ENCODE assay signal across 13 cellular contexts in the genomic region with DNA sequence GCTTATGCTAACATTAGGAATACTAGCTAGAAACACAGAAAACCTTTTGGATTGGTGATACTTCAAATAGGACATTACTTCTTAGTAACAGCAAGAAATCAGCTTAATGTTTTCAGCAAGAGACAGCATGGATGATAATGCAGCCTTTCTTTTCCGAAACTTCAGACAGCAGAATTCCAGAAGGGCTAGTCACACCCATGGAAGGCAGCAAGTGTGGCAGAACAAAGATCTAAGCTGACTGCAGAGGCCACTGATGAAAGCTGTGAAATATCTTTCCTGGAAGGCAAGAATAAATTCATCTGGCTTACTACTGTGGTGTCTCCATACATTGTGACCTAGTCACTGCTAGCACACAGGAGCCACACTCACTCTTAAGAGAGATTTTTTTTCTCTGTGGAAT.
DNase-seq lines count a peak whose midpoint lies in the region; ATAC-seq and TF ChIP-seq lines count a peak whose summit lies in the region.
"Had no signal": no experiment of that assay in that cellular context is flagged by ENCODE, and none has a peak within 500 bp of the region (broad histone marks: within the 10 kb centered on the region; RNA-seq: fewer than 3 reads in every experiment).

No MANE protein-coding gene starts in this region.

- CTCF ChIA-PET in CD8-positive, alpha-beta T cell (lab: Charles Lee): no interaction called here

- TF ChIP-seq POLR2A in gastroesophageal sphincter (IDR thresholded peaks at IDR 0.05): no peak

- POLR2A ChIA-PET in CD8-positive, alpha-beta T cell (lab: Charles Lee): interaction anchor here (0.7 kb wide), 1 partner anchor 21 kb away, joined by 3 read pairs; no protein-coding TSS in a partner anchor

- intact Hi-C loops in CD8-positive, alpha-beta T cell (cut with DNase I, micrococcal nuclease): loop anchor here in 1 of 2 experiments (10.0 kb wide), 1 partner anchor 261 kb away; no protein-coding TSS in a partner anchor

- no peak overlapping the region for H3K4me3 ChIP-seq in CD8-positive, alpha-beta T cell (ENCODE audit: low read depth, low read length)
- H3K4me3 ChIP-seq in adipocyte (ENCODE audit: low read length) (no peak overlapping the region), gastroesophageal sphincter (no peak overlapping the region)
- H3K4me3 ChIP-seq: BLaER1 treated with 17β-estradiol and CSF1 and Interleukin-3, amounts not matched to agents 10 nM and 100 nM; upper lobe of left lung had no signal

- no peaks in the 10 kb centered on the region for H3K27me3 Mint-ChIP-seq in CD8-positive, alpha-beta T cell (ENCODE audit: low read depth)
- no peaks in the 10 kb centered on the region for H3K27me3 Mint-ChIP-seq in neural crest cell (ENCODE audit: low read depth)
- no peaks in the 10 kb centered on the region for H3K27me3 Mint-ChIP-seq in stimulated activated naive B cell treated with anti-CD40 and anti-IgM and Interleukin-4, amounts not matched to agents 10 μg/mL and 1 μg/mL and 100 μg/mL, for 72 hours

- DNase-seq in CD8-positive, alpha-beta T cell: no peak
- DNase-seq in adipocyte (ENCODE audit: low read depth) (peak; percentile 68), neural crest cell (ENCODE audit: low read depth, low spot score) (no peak), amniotic stem cell (lab: John Stamatoyannopoulos, UW) (no peak)
- DNase-seq in stimulated activated naive B cell treated with anti-CD40 and anti-IgM and Interleukin-4, amounts not matched to agents 10 μg/mL and 1 μg/mL and 100 μg/mL, for 72 hours: no peak
- DNase-seq in activated T-cell treated with anti-CD3 and anti-CD28 coated beads, Interleukin-2, amount 50 U/mL, for 48 hours: no peak
- DNase-seq: central memory CD4-positive, alpha-beta T cell; NCI-H526; nucleus accumbens; upper lobe of left lung had no signal

- H3K36me3 ChIP-seq in CD8-positive, alpha-beta T cell (ENCODE audit: insufficient read depth, low read length): peaks cover 11% of the 10 kb centered on the region
- H3K36me3 ChIP-seq in adipocyte (ENCODE audit: control insufficient read depth, insufficient read depth, low read length, severe bottlenecking): peaks cover 61% of the 10 kb centered on the region
- H3K36me3 ChIP-seq in gastroesophageal sphincter: peaks cover 0 to 70% of the 10 kb centered on the region in 2 donors

- 30% methylated on average over 1 of the region's 1 CpG; no CpG with 5 or more reads in 1 of the 2 donors for WGBS in gastroesophageal sphincter (ENCODE audit: low coverage in 1 of 2), 2 donors

- TF ChIP-seq CTCF in CD8-positive, alpha-beta T cell (IDR thresholded peaks at IDR 0.05): no peak
- TF ChIP-seq CTCF in gastroesophageal sphincter (IDR thresholded peaks at IDR 0.05) (no peak), neural crest cell (conservative IDR thresholded peaks at IDR 0.05) (no peak)

- H3K9me3 ChIP-seq in CD8-positive, alpha-beta T cell (ENCODE audit: low read length): peaks cover 11% of the 10 kb centered on the region
- H3K9me3 ChIP-seq in adipocyte (ENCODE audit: control insufficient read depth, low read length) (no peaks in the 10 kb centered on the region), gastroesophageal sphincter (no peaks in the 10 kb centered on the region)
- H3K9me3 ChIP-seq: upper lobe of left lung had no signal

- H3K27ac ChIP-seq in CD8-positive, alpha-beta T cell (ENCODE audit: low read depth, low read length): no peak overlapping the region
- H3K27ac ChIP-seq in gastroesophageal sphincter: peak overlapping the region in 3 of 4 donors; percentile 53 to 71 (median 61)
- H3K27ac ChIP-seq: BLaER1 treated with 17β-estradiol and CSF1 and Interleukin-3, amounts not matched to agents 10 nM and 100 nM had no signal

- no peaks in the 10 kb centered on the region for H3K4me1 ChIP-seq in CD8-positive, alpha-beta T cell (ENCODE audit: insufficient read depth, low read length)
- H3K4me1 ChIP-seq in adipocyte (ENCODE audit: control insufficient read depth, insufficient read depth, low read length): peaks cover 34% of the 10 kb centered on the region
- H3K4me1 ChIP-seq in gastroesophageal sphincter: peaks cover 4 to 34% (median 6%) of the 10 kb centered on the region in 3 donors

- no peaks in the 10 kb centered on the region for H3K4me1 Mint-ChIP-seq in CD8-positive, alpha-beta T cell (ENCODE audit: low read depth)
- peaks cover 43% of the 10 kb centered on the region for H3K4me1 Mint-ChIP-seq in neural crest cell
- H3K4me1 Mint-ChIP-seq in stimulated activated naive B cell treated with anti-CD40 and anti-IgM and Interleukin-4, amounts not matched to agents 10 μg/mL and 1 μg/mL and 100 μg/mL, for 72 hours: peaks cover under 1 to 3% of the 10 kb centered on the region in 2 donors

- ATAC-seq in CD8-positive, alpha-beta T cell: no peak
- peak; percentile 60 for ATAC-seq in gastroesophageal sphincter
- ATAC-seq in stimulated activated naive B cell treated with anti-CD40 and anti-IgM and Interleukin-4, amounts not matched to agents 10 μg/mL and 1 μg/mL and 100 μg/mL, for 72 hours (replicated peaks): no peak
- ATAC-seq in HG03196 (IDR thresholded peaks at IDR 0.05; ENCODE audit: unreplicated experiment): no peak

- H3K9ac ChIP-seq in adipocyte (ENCODE audit: low read length): peak overlapping the region; percentile 18
- H3K9ac ChIP-seq: BLaER1 treated with 17β-estradiol and CSF1 and Interleukin-3, amounts not matched to agents 10 nM and 100 nM had no signal

- TF ChIP-seq EP300 in gastroesophageal sphincter (IDR thresholded peaks at IDR 0.05): no peak

- no peaks in the 10 kb centered on the region for H3K27me3 ChIP-seq in CD8-positive, alpha-beta T cell (ENCODE audit: insufficient read depth, low read length)
- no peaks in the 10 kb centered on the region for H3K27me3 ChIP-seq in adipocyte (replicated peaks; ENCODE audit: control insufficient read depth, insufficient read depth, low read length)
- H3K27me3 ChIP-seq in gastroesophageal sphincter: no peaks in the 10 kb centered on the region
- H3K27me3 ChIP-seq: BLaER1 treated with 17β-estradiol and CSF1 and Interleukin-3, amounts not matched to agents 10 nM and 100 nM; upper lobe of left lung had no signal

- H3K27ac Mint-ChIP-seq in CD8-positive, alpha-beta T cell: peak overlapping the region; percentile 23
- peak overlapping the region; percentile 24 for H3K27ac Mint-ChIP-seq in neural crest cell (ENCODE audit: unreplicated experiment)
- H3K27ac Mint-ChIP-seq in stimulated activated naive B cell treated with anti-CD40 and anti-IgM and Interleukin-4, amounts not matched to agents 10 μg/mL and 1 μg/mL and 100 μg/mL, for 72 hours: no peak overlapping the region

- peaks cover 73% of the 10 kb centered on the region for H3K36me3 Mint-ChIP-seq in CD8-positive, alpha-beta T cell
- H3K36me3 Mint-ChIP-seq in neural crest cell (ENCODE audit: low read depth): peaks cover 23% of the 10 kb centered on the region
- peaks cover 41 to 68% of the 10 kb centered on the region in 2 donors for H3K36me3 Mint-ChIP-seq in stimulated activated naive B cell treated with anti-CD40 and anti-IgM and Interleukin-4, amounts not matched to agents 10 μg/mL and 1 μg/mL and 100 μg/mL, for 72 hours

- H3K4me3 Mint-ChIP-seq in CD8-positive, alpha-beta T cell: no peak overlapping the region
- peak overlapping the region; percentile 3 for H3K4me3 Mint-ChIP-seq in neural crest cell
- no peak overlapping the region for H3K4me3 Mint-ChIP-seq in stimulated activated naive B cell treated with anti-CD40 and anti-IgM and Interleukin-4, amounts not matched to agents 10 μg/mL and 1 μg/mL and 100 μg/mL, for 72 hours

- peaks cover 29% of the 10 kb centered on the region for H3K9me3 Mint-ChIP-seq in CD8-positive, alpha-beta T cell
- H3K9me3 Mint-ChIP-seq in neural crest cell: peaks cover 3% of the 10 kb centered on the region
- H3K9me3 Mint-ChIP-seq in stimulated activated naive B cell treated with anti-CD40 and anti-IgM and Interleukin-4, amounts not matched to agents 10 μg/mL and 1 μg/mL and 100 μg/mL, for 72 hours: peaks cover 12 to 13% of the 10 kb centered on the region in 2 donors
